Comparison of ENCODE assay signal across 8 cellular contexts in genomic region chr14:50559990-50560928, GRCh38. TPM values are rescaled to one million over a fixed set of nuclear protein-coding genes. Genes with fewer than 3 reads are reported as not detected.
DNase-seq lines count a peak whose midpoint lies in the region; ATAC-seq, FAIRE-seq and TF ChIP-seq lines count a peak whose summit lies in the region.

Gene ATL1 (plus strand): TSS chr14:50560145. CDS start chr14:50560266, 121 bp downstream.

- H3K4me1 ChIP-seq in Panc1 (ENCODE audit: control insufficient read depth, insufficient read depth, low read length) (no peaks in the 10 kb centered on the region), thymus (ENCODE audit: control insufficient read depth, insufficient read depth, low read length) (peaks cover 4% of the 10 kb centered on the region)

- in situ Hi-C loops in Panc1 (cut with HindIII; ENCODE audit: low pct_unique_long_range_greater_than_20kb, low sequenced_read_pairs), result no loop called here

- POLR2A ChIA-PET in Panc1 (lab: Charles Lee), result no interaction called here

- TF ChIP-seq CTCF in Panc1 (IDR thresholded peaks at IDR 0.05), result no peak
- no peak for TF ChIP-seq CTCF in nephron progenitor cell (IDR thresholded peaks at IDR 0.05)

- H3K36me3 Mint-ChIP-seq in IgD-negative memory B cell (no peaks in the 10 kb centered on the region), nephron progenitor cell (ENCODE audit: low read depth) (no peaks in the 10 kb centered on the region)
- H3K36me3 Mint-ChIP-seq in activated naive CD4-positive, alpha-beta T cell treated with anti-CD3 and anti-CD28 coated beads, Interleukin-2, amount 50 U/mL, for 24 hours, result peaks cover 6% of the 10 kb centered on the region

- FAIRE-seq in frontal cortex (lab: Jason Lieb, UNC), result no peak

- H3K27me3 ChIP-seq in Panc1 (ENCODE audit: control insufficient read depth, insufficient read depth, low read length), result peaks cover 16% of the 10 kb centered on the region
- no peaks in the 10 kb centered on the region for H3K27me3 ChIP-seq in thymus (ENCODE audit: control insufficient read depth, insufficient read depth)

- peak within 1 kb of the TSS; percentile 73 to 91 (median 86) for H3K4me3 Mint-ChIP-seq in IgD-negative memory B cell
- peak within 1 kb of the TSS; percentile 83 for H3K4me3 Mint-ChIP-seq in activated naive CD4-positive, alpha-beta T cell treated with anti-CD3 and anti-CD28 coated beads, Interleukin-2, amount 50 U/mL, for 24 hours
- H3K4me3 Mint-ChIP-seq in nephron progenitor cell, result peak within 1 kb of the TSS; percentile 90

- H3K9me3 Mint-ChIP-seq in IgD-negative memory B cell (peaks cover 0 to 2% (median 0%) of the 10 kb centered on the region in 3 donors), nephron progenitor cell (no peaks in the 10 kb centered on the region)
- no peaks in the 10 kb centered on the region for H3K9me3 Mint-ChIP-seq in activated naive CD4-positive, alpha-beta T cell treated with anti-CD3 and anti-CD28 coated beads, Interleukin-2, amount 50 U/mL, for 24 hours

- H3K27ac Mint-ChIP-seq in IgD-negative memory B cell, result peak within 1 kb of the TSS in 1 of 3 donors; percentile 78
- H3K27ac Mint-ChIP-seq in activated naive CD4-positive, alpha-beta T cell treated with anti-CD3 and anti-CD28 coated beads, Interleukin-2, amount 50 U/mL, for 24 hours, result no peak within 1 kb of the TSS
- H3K27ac Mint-ChIP-seq in nephron progenitor cell, result no peak within 1 kb of the TSS

- peak within 1 kb of the TSS; percentile 58 to 73 for H3K4me3 ChIP-seq in Panc1 (ENCODE audit: low read depth in 2 of 2, low read length in 2 of 2)
- peak within 1 kb of the TSS; percentile 71 for H3K4me3 ChIP-seq in thymus (ENCODE audit: low read length)

- DNase-seq in GM04503 (ENCODE audit: low read depth), result peak; percentile 21
- no peak for DNase-seq in Panc1 (ENCODE audit: low read depth, low spot score)
- DNase-seq in frontal cortex (ENCODE audit: low spot score in 2 of 2), result peak; percentile 52 to 73
- DNase-seq in nephron progenitor cell, result peak; percentile 78

- H3K4me1 Mint-ChIP-seq in IgD-negative memory B cell, result peaks cover 4 to 11% (median 11%) of the 10 kb centered on the region in 3 donors
- H3K4me1 Mint-ChIP-seq in activated naive CD4-positive, alpha-beta T cell treated with anti-CD3 and anti-CD28 coated beads, Interleukin-2, amount 50 U/mL, for 24 hours, result peaks cover 16% of the 10 kb centered on the region
- peaks cover 22% of the 10 kb centered on the region for H3K4me1 Mint-ChIP-seq in nephron progenitor cell

- peaks cover 39% of the 10 kb centered on the region for H3K27me3 Mint-ChIP-seq in IgD-negative memory B cell
- peaks cover 37% of the 10 kb centered on the region for H3K27me3 Mint-ChIP-seq in activated naive CD4-positive, alpha-beta T cell treated with anti-CD3 and anti-CD28 coated beads, Interleukin-2, amount 50 U/mL, for 24 hours
- H3K27me3 Mint-ChIP-seq in nephron progenitor cell (ENCODE audit: low read depth, poor library complexity), result peaks cover 59% of the 10 kb centered on the region

- ATAC-seq in Panc1, result peak; percentile 91
- no peak for ATAC-seq in HG03571 (IDR thresholded peaks at IDR 0.05; ENCODE audit: unreplicated experiment)

- under 1% methylated on average over 66 of the region's 66 CpGs for WGBS in thymus

- BruUV-seq in Panc1 (replicated peaks; lab: Mats Ljungman, UMichigan), result no TSS peak

- H3K9me3 ChIP-seq in Panc1 (ENCODE audit: control insufficient read depth, insufficient read depth, low read depth, low read length) (no peaks in the 10 kb centered on the region), thymus (ENCODE audit: control insufficient read depth) (no peaks in the 10 kb centered on the region)

- CTCF ChIA-PET in Panc1 (lab: Charles Lee), result interaction anchor here (0.6 kb wide), 1 partner anchor 107 kb away, joined by 6 read pairs; no protein-coding TSS in a partner anchor

- intact Hi-C loops in Panc1 (cut with micrococcal nuclease; ENCODE audit: unreplicated experiment), result no loop called here

- H3K27ac ChIP-seq in Panc1 (ENCODE audit: low read length) (no peak within 1 kb of the TSS; the same call in 1 of the 2 replicates), thymus (ENCODE audit: low read depth) (no peak within 1 kb of the TSS)

- H3K36me3 ChIP-seq in Panc1 (ENCODE audit: control insufficient read depth, insufficient read depth, low read length) (no peaks in the 10 kb centered on the region), thymus (ENCODE audit: control insufficient read depth, insufficient read depth) (no peaks in the 10 kb centered on the region)

RNA-seq across cellular contexts. Expression of gene ATL1, which starts in this region (rescaled TPM):
- polyA plus RNA-seq in IgD-negative memory B cell (4.1 TPM), thymus (2.6 TPM)
- total RNA-seq in Panc1 (2021; ENCODE audit: unreplicated experiment) (1.5 TPM), frontal cortex (95.8 TPM)
- polyA plus RNA-seq in Panc1 (2012; ENCODE audit: insufficient read length), result 3.0 TPM

Comparison
In these comparisons a context has a peak if more than half of its experiments do, and no peak if none do; other contexts are left out.
1. RNA of gene ATL1 (total RNA-seq): 95.8 TPM in frontal cortex (single experiment); 1.5 TPM in Panc1 (single experiment); every median in the first group is over 10 times any median in the second.
2. Peak in every context shown above with its lines, with median percentiles within 50 percentile points of each other: H3K4me3 Mint-ChIP-seq.